15 cellular contexts compared by ENCODE assay signal in the genomic region with DNA sequence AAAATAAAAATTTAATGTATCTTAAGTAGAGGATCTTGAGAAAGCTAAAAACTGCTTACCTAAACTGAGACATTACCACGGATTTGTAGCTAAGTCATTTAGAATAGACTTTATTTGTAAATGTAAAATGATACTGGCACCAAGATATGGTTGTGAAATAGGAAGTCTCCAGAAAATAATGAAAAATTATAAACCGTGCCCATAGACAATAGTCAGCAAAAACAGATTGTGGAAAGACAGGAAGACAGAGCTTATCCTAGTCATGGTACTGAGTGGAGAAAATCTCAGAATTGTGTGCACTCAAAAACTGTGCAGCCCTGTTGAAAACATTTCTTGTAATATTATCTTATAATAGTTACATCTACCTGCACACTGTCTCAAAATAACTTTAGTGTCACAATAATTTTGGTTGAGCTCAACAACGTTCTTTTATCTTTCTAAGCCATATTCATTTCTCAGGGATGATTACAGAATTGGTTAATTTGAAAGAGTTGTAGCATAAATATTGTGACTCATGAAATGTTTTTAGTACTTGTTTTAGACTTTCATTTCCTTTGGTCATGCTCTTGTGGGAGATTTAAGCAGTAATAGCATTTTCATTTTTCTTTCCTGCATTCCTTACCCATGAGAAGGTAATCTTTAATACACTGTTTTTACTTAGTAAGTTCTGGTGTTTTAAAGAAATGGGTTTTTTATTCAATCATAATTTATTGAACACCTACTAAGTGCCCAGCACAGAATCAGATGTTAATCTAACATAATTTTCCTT.
A peak's percentile ranks its signal among the peaks of the same experiment; 100 is the strongest.
DNase-seq lines count a peak whose midpoint lies in the region; TF ChIP-seq lines count a peak whose summit lies in the region.
"Had no signal": no experiment of that assay in that cellular context is flagged by ENCODE, and none has a peak within 500 bp of the region (broad histone marks: within the 10 kb centered on the region; RNA-seq: fewer than 3 reads in every experiment).

No MANE protein-coding gene starts in this region.

- H3K4ac ChIP-seq in mesenchymal stem cell (ENCODE audit: low read depth in 1 of 2, low read length in 2 of 2) = no peak overlapping the region

- H3K9me3 Mint-ChIP-seq in chondrocyte (ENCODE audit: low read depth) = no peaks in the 10 kb centered on the region

- H3K14ac ChIP-seq in mesenchymal stem cell (ENCODE audit: low read length in 2 of 2) = no peak overlapping the region

- WGBS in mesenchymal stem cell = 60% methylated on average over 1 of the region's 3 CpGs

- H4K91ac ChIP-seq in mesenchymal stem cell (ENCODE audit: low read length) = no peak overlapping the region

- H3K23ac ChIP-seq in mesenchymal stem cell (ENCODE audit: low read length in 2 of 2) = no peak overlapping the region

- H4K20me1 ChIP-seq in MM.1S (ENCODE audit: insufficient read depth, low read length) = no peaks in the 10 kb centered on the region

- H2BK5ac ChIP-seq in mesenchymal stem cell (ENCODE audit: low read depth, low read length, poor library complexity, severe bottlenecking) = no peak overlapping the region

- H2AK5ac ChIP-seq in mesenchymal stem cell (ENCODE audit: low read length, severe bottlenecking) = no peak overlapping the region

- H3K36me3 ChIP-seq in MM.1S (replicated peaks; ENCODE audit: insufficient read depth, low read length) (no peaks in the 10 kb centered on the region), mesenchymal stem cell (ENCODE audit: control insufficient read depth in 1 of 2, insufficient read depth in 2 of 2, low read depth in 1 of 2, low read length in 2 of 2) (no peaks in the 10 kb centered on the region), BE2C (no peaks in the 10 kb centered on the region)
- H3K36me3 ChIP-seq: ovary had no signal

- H4K8ac ChIP-seq in mesenchymal stem cell (ENCODE audit: low read length) = no peak overlapping the region

- H3K4me2 ChIP-seq in MM.1S (ENCODE audit: low read depth, low read length) (no peak overlapping the region), mesenchymal stem cell (ENCODE audit: low read length, poor library complexity, severe bottlenecking) (no peak overlapping the region)

- H3K9me2 ChIP-seq in MM.1S (replicated peaks; ENCODE audit: insufficient read depth, low read length) = no peaks in the 10 kb centered on the region

- H3K27me3 ChIP-seq in MM.1S (replicated peaks; ENCODE audit: insufficient read depth, low read length) (no peaks in the 10 kb centered on the region), mesenchymal stem cell (ENCODE audit: control insufficient read depth in 1 of 2, insufficient read depth in 1 of 2, low read length in 2 of 2) (no peaks in the 10 kb centered on the region), BE2C (no peaks in the 10 kb centered on the region)
- H3K27me3 ChIP-seq: ovary had no signal

- no peaks in the 10 kb centered on the region for H3K9me3 ChIP-seq in MM.1S (replicated peaks; ENCODE audit: insufficient read depth, low read length)
- no peaks in the 10 kb centered on the region for H3K9me3 ChIP-seq in mesenchymal stem cell (ENCODE audit: control insufficient read depth, low read length)
- no peaks in the 10 kb centered on the region for H3K9me3 ChIP-seq in BE2C
- H3K9me3 ChIP-seq: ovary had no signal

- no peak for TF ChIP-seq CTCF in MM.1S (IDR thresholded peaks at IDR 0.05; ENCODE audit: low read length)
- no peak for TF ChIP-seq CTCF in chondrocyte (IDR thresholded peaks at IDR 0.05)
- no peak for TF ChIP-seq CTCF in BE2C (IDR thresholded peaks at IDR 0.05; ENCODE audit: low read depth, low read length)

- H3K4me1 ChIP-seq in MM.1S (ENCODE audit: low read length) (no peaks in the 10 kb centered on the region), mesenchymal stem cell (ENCODE audit: control insufficient read depth, insufficient read depth, low read depth, low read length) (no peaks in the 10 kb centered on the region), BE2C (no peaks in the 10 kb centered on the region)

- no peak overlapping the region for H3K18ac ChIP-seq in mesenchymal stem cell (ENCODE audit: low read depth in 1 of 2, low read length in 2 of 2)

- no peaks in the 10 kb centered on the region for H3K36me3 Mint-ChIP-seq in chondrocyte (ENCODE audit: low read depth)

- H2BK15ac ChIP-seq in mesenchymal stem cell (ENCODE audit: low read depth, poor library complexity, severe bottlenecking) = no peak overlapping the region

- no peak overlapping the region for H2BK120ac ChIP-seq in mesenchymal stem cell (ENCODE audit: low read depth, low read length)

- H3F3A ChIP-seq in MM.1S (ENCODE audit: insufficient read depth, low read length) = no peaks in the 10 kb centered on the region; the same call in 1 of the 2 replicates

- H3K27ac Mint-ChIP-seq in chondrocyte (ENCODE audit: unreplicated experiment) = peak overlapping the region; percentile 85

- no peak overlapping the region for H2AFZ ChIP-seq in MM.1S (ENCODE audit: low read length)
- H2AFZ ChIP-seq in mesenchymal stem cell (ENCODE audit: low read depth, low read length) = no peak overlapping the region

- no peaks in the 10 kb centered on the region for H3K27me3 Mint-ChIP-seq in chondrocyte (ENCODE audit: low read depth)

- no peaks in the 10 kb centered on the region for H3K79me2 ChIP-seq in MM.1S (ENCODE audit: low read length)

- no peak overlapping the region for H2BK12ac ChIP-seq in mesenchymal stem cell (ENCODE audit: low read length in 2 of 2)

- no peak overlapping the region for H3K4me3 Mint-ChIP-seq in chondrocyte (ENCODE audit: unreplicated experiment)

- H3K9ac ChIP-seq in MM.1S (ENCODE audit: low read length) (no peak overlapping the region), mesenchymal stem cell (ENCODE audit: low read length) (peak overlapping the region; percentile 21)

- H3K4me3 ChIP-seq in MM.1S (ENCODE audit: low read length) (no peak overlapping the region), mesenchymal stem cell (ENCODE audit: insufficient read depth in 1 of 2, low read depth in 1 of 2, low read length in 2 of 2) (no peak overlapping the region), BE2C (ENCODE audit: low read depth, low read length) (no peak overlapping the region)
- H3K4me3 ChIP-seq: ovary had no signal

- peaks cover 51% of the 10 kb centered on the region for H3K4me1 Mint-ChIP-seq in chondrocyte (ENCODE audit: low read depth)

- no peak overlapping the region for H3K27ac ChIP-seq in MM.1S (ENCODE audit: low read length)
- H3K27ac ChIP-seq in mesenchymal stem cell (ENCODE audit: low read length, poor library complexity, severe bottlenecking) = peak overlapping the region; percentile 47

- no peaks in the 10 kb centered on the region for H3K79me1 ChIP-seq in mesenchymal stem cell (replicated peaks; ENCODE audit: low read length, poor library complexity, severe bottlenecking)

- DNase-seq in AG20443 (ENCODE audit: low spot score) (peak; percentile 36), MM.1S (peak; percentile 6), chondrocyte (ENCODE audit: low spot score) (no peak), mesenchymal stem cell (peak; percentile 72), occipital lobe (lab: John Stamatoyannopoulos, UW) (no peak), BE2C (no peak), midbrain (lab: John Stamatoyannopoulos, UW) (no peak), NCI-H524 treated with DMSO at 0.1 percent for 48 hours (lab: John Stamatoyannopoulos, UW) (no peak)
- DNase-seq: activated CD4-positive, alpha-beta T cell treated with anti-CD3 and anti-CD28 coated beads for 4 hours; C1 segment of cervical spinal cord; cerebellar nuclear complex; GF-D8; NCI-H1436; NCI-H82; ovary had no signal

Comparison
In these comparisons a context has a peak if more than half of its experiments do, and no peak if none do; other contexts are left out.
1. DNase-seq: peak in AG20443 (single experiment), MM.1S (single experiment) and mesenchymal stem cell (single experiment); none in chondrocyte (single experiment), occipital lobe (single experiment), BE2C (single experiment), midbrain (single experiment) and NCI-H524 treated with DMSO at 0.1 percent for 48 hours (single experiment).